In genomic region chr9:34252670-34253459, GRCh38 we compare ENCODE assay signal across 8 cellular contexts.
DNase-seq lines count a peak whose midpoint lies in the region; ATAC-seq, FAIRE-seq and TF ChIP-seq lines count a peak whose summit lies in the region.

No MANE protein-coding gene starts in this region.

- POLR2A ChIA-PET in CD8-positive, alpha-beta T cell (lab: Charles Lee), result interaction anchor here (0.5 to 0.9 kb wide), 3 partner anchors 23 to 356 kb away, joined by 3 to 5 read pairs (median 3); no protein-coding TSS in a partner anchor
- POLR2A ChIA-PET in naive thymus-derived CD8-positive, alpha-beta T cell (lab: Charles Lee), result interaction anchor here (0.6 to 0.9 kb wide), 2 partner anchors 61 to 127 kb away, joined by 3 to 4 read pairs; no protein-coding TSS in a partner anchor

- no peaks in the 10 kb centered on the region for H3K27me3 ChIP-seq in CD8-positive, alpha-beta T cell (ENCODE audit: insufficient read depth, low read length)
- H3K27me3 ChIP-seq in esophagus muscularis mucosa, result no peaks in the 10 kb centered on the region

- no peak for TF ChIP-seq EP300 in esophagus muscularis mucosa (IDR thresholded peaks at IDR 0.05)

- ATAC-seq in CD8-positive, alpha-beta T cell, result peak; percentile 75
- peak in 1 of 2 donors; percentile 57 for ATAC-seq in naive thymus-derived CD8-positive, alpha-beta T cell
- peak; percentile 63 for ATAC-seq in stimulated activated memory B cell treated with anti-CD40 and anti-IgM and Interleukin-4, amounts not matched to agents 10 μg/mL and 1 μg/mL and 100 μg/mL, for 72 hours

- 39% methylated on average over 10 of the region's 10 CpGs for WGBS in esophagus muscularis mucosa

- H3K4me1 ChIP-seq in CD8-positive, alpha-beta T cell (ENCODE audit: insufficient read depth, low read length), result peaks cover 23% of the 10 kb centered on the region
- peaks cover 54 to 91% (median 70%) of the 10 kb centered on the region in 4 donors for H3K4me1 ChIP-seq in esophagus muscularis mucosa

- H3K9me3 ChIP-seq in CD8-positive, alpha-beta T cell (ENCODE audit: low read length), result no peaks in the 10 kb centered on the region
- no peaks in the 10 kb centered on the region for H3K9me3 ChIP-seq in esophagus muscularis mucosa

- H3K36me3 Mint-ChIP-seq in CD8-positive, alpha-beta T cell, result peaks cover 58% of the 10 kb centered on the region
- H3K36me3 Mint-ChIP-seq in naive thymus-derived CD8-positive, alpha-beta T cell, result peaks cover 0 to 43% (median 2%) of the 10 kb centered on the region in 3 donors
- H3K36me3 Mint-ChIP-seq in stimulated activated memory B cell treated with anti-CD40 and anti-IgM and Interleukin-4, amounts not matched to agents 10 μg/mL and 1 μg/mL and 100 μg/mL, for 72 hours, result peaks cover 33% of the 10 kb centered on the region

- H3K27me3 Mint-ChIP-seq in CD8-positive, alpha-beta T cell (ENCODE audit: low read depth), result no peaks in the 10 kb centered on the region
- H3K27me3 Mint-ChIP-seq in naive thymus-derived CD8-positive, alpha-beta T cell, result no peaks in the 10 kb centered on the region
- no peaks in the 10 kb centered on the region for H3K27me3 Mint-ChIP-seq in stimulated activated memory B cell treated with anti-CD40 and anti-IgM and Interleukin-4, amounts not matched to agents 10 μg/mL and 1 μg/mL and 100 μg/mL, for 72 hours

- no peak overlapping the region for H3K4me3 ChIP-seq in CD8-positive, alpha-beta T cell (ENCODE audit: low read depth, low read length)
- H3K4me3 ChIP-seq in esophagus muscularis mucosa, result no peak overlapping the region

- TF ChIP-seq CTCF in CD8-positive, alpha-beta T cell (IDR thresholded peaks at IDR 0.05), result peak; percentile 92
- TF ChIP-seq CTCF in esophagus muscularis mucosa (IDR thresholded peaks at IDR 0.05), result peak; percentile 92 to 95 (median 93)

- TF ChIP-seq POLR2A in H54 (IDR thresholded peaks at IDR 0.05; ENCODE audit: low read depth, low read length) (no peak), esophagus muscularis mucosa (IDR thresholded peaks at IDR 0.05; ENCODE audit: low read depth) (no peak)

- H3K27ac ChIP-seq in CD8-positive, alpha-beta T cell (ENCODE audit: low read depth, low read length), result no peak overlapping the region
- peak overlapping the region; percentile 70 to 86 (median 83) for H3K27ac ChIP-seq in esophagus muscularis mucosa (replicated peaks in 1 of 4)

- no peak overlapping the region for H3K4me3 Mint-ChIP-seq in CD8-positive, alpha-beta T cell
- H3K4me3 Mint-ChIP-seq in naive thymus-derived CD8-positive, alpha-beta T cell, result no peak overlapping the region
- H3K4me3 Mint-ChIP-seq in stimulated activated memory B cell treated with anti-CD40 and anti-IgM and Interleukin-4, amounts not matched to agents 10 μg/mL and 1 μg/mL and 100 μg/mL, for 72 hours, result no peak overlapping the region

- no peaks in the 10 kb centered on the region for H3K9me3 Mint-ChIP-seq in CD8-positive, alpha-beta T cell
- no peaks in the 10 kb centered on the region for H3K9me3 Mint-ChIP-seq in naive thymus-derived CD8-positive, alpha-beta T cell
- no peaks in the 10 kb centered on the region for H3K9me3 Mint-ChIP-seq in stimulated activated memory B cell treated with anti-CD40 and anti-IgM and Interleukin-4, amounts not matched to agents 10 μg/mL and 1 μg/mL and 100 μg/mL, for 72 hours

- CTCF ChIA-PET in CD8-positive, alpha-beta T cell (lab: Charles Lee), result interaction anchor here (0.6 to 3.8 kb wide), 45 partner anchors 9 to 629 kb away, joined by 3 to 36 read pairs (median 4); partner anchors contain the start of genes DCAF12, MYORG, UBAP1 and UBAP2

- H3K27ac Mint-ChIP-seq in CD8-positive, alpha-beta T cell, result peak overlapping the region; percentile 52
- H3K27ac Mint-ChIP-seq in naive thymus-derived CD8-positive, alpha-beta T cell, result peak overlapping the region; percentile 33 to 88 (median 72)
- no peak overlapping the region for H3K27ac Mint-ChIP-seq in stimulated activated memory B cell treated with anti-CD40 and anti-IgM and Interleukin-4, amounts not matched to agents 10 μg/mL and 1 μg/mL and 100 μg/mL, for 72 hours

- H3K36me3 ChIP-seq in CD8-positive, alpha-beta T cell (ENCODE audit: insufficient read depth, low read length), result peaks cover 32% of the 10 kb centered on the region
- peaks cover 14 to 48% (median 36%) of the 10 kb centered on the region in 4 donors for H3K36me3 ChIP-seq in esophagus muscularis mucosa

- no peak for FAIRE-seq in H54 (lab: Jason Lieb, UNC)

- intact Hi-C loops in CD8-positive, alpha-beta T cell (cut with DNase I, micrococcal nuclease), result loop anchor here (1.0 to 5.0 kb wide), 4 partner anchors 74 to 441 kb away; partner anchors contain the start of genes DCAF12 (in 2 of the 2) and UBAP1 (in 1 of the 2)
- intact Hi-C loops in esophagus muscularis mucosa (cut with DNase I), result loop anchor here (2.0 kb wide), 2 partner anchors 74 to 126 kb away; partner anchors contain the start of genes DCAF12 and UBAP1

- peaks cover 21% of the 10 kb centered on the region for H3K4me1 Mint-ChIP-seq in CD8-positive, alpha-beta T cell (ENCODE audit: low read depth)
- H3K4me1 Mint-ChIP-seq in naive thymus-derived CD8-positive, alpha-beta T cell, result peaks cover 17 to 29% (median 21%) of the 10 kb centered on the region in 4 donors
- peaks cover 6% of the 10 kb centered on the region for H3K4me1 Mint-ChIP-seq in stimulated activated memory B cell treated with anti-CD40 and anti-IgM and Interleukin-4, amounts not matched to agents 10 μg/mL and 1 μg/mL and 100 μg/mL, for 72 hours

- peak in 6 of 7 experiments; percentile 29 to 79 (median 57) for DNase-seq in CD8-positive, alpha-beta T cell
- peak; percentile 63 for DNase-seq in H54 (ENCODE audit: insufficient read length, low spot score)
- DNase-seq in NOMO-1 treated with DMSO at 0.1 percent for 48 hours (lab: John Stamatoyannopoulos, UW; ENCODE audit: unreplicated experiment), result peak; percentile 58
- peak; percentile 80 for DNase-seq in activated CD8-positive, alpha-beta memory T cell treated with anti-CD3 and anti-CD28 coated beads, Interleukin-2, amount 50 U/mL, for 48 hours
- no peak for DNase-seq in esophagus muscularis mucosa (ENCODE audit: extremely low spot score)
- DNase-seq in naive thymus-derived CD8-positive, alpha-beta T cell, result peak; percentile 32 to 81 (median 56)
- DNase-seq in NCI-H524 treated with DMSO at 0.1 percent for 48 hours (lab: John Stamatoyannopoulos, UW), result no peak

Comparison
In these comparisons a context has a peak if more than half of its experiments do, and no peak if none do; other contexts are left out.
1. DNase-seq: peak in CD8-positive, alpha-beta T cell (6 of 7), H54 (single experiment), NOMO-1 treated with DMSO at 0.1 percent for 48 hours (single experiment), activated CD8-positive, alpha-beta memory T cell treated with anti-CD3 and anti-CD28 coated beads, Interleukin-2, amount 50 U/mL, for 48 hours (single experiment) and naive thymus-derived CD8-positive, alpha-beta T cell (10 of 10); none in esophagus muscularis mucosa (single experiment) and NCI-H524 treated with DMSO at 0.1 percent for 48 hours (single experiment).